In genomic region chr3:196821806-196822355, GRCh38 we compare ENCODE assay signal across 14 cellular contexts. TPM values are rescaled to one million over a fixed set of nuclear protein-coding genes. Genes with fewer than 3 reads are reported as not detected.
DNase-seq lines count a peak whose midpoint lies in the region; ATAC-seq and TF ChIP-seq lines count a peak whose summit lies in the region.
"Had no signal": no experiment of that assay in that cellular context is flagged by ENCODE, and none has a peak within 500 bp of the region (broad histone marks: within the 10 kb centered on the region; RNA-seq: fewer than 3 reads in every experiment).

No MANE protein-coding gene starts in this region.

- H2BK12ac ChIP-seq in neuronal stem cell (ENCODE audit: low read length), result no peak overlapping the region

- no peak for DNase-seq in activated T-cell treated with anti-CD3 and anti-CD28 coated beads, Interleukin-2, amount 50 U/mL, for 72 hours
- DNase-seq in activated T-cell treated with anti-CD3 and anti-CD28 coated beads, Interleukin-2, amount 50 U/mL, for 48 hours, result no peak
- peak; percentile 25 for DNase-seq in M059J (ENCODE audit: low read depth)
- DNase-seq in astrocyte of the hippocampus (ENCODE audit: low read depth, low spot score), result peak; percentile 96
- DNase-seq in endothelial cell (ENCODE audit: low spot score), result no peak
- DNase-seq in left ventricle myocardium inferior, result no peak
- no peak for DNase-seq in neuronal stem cell (ENCODE audit: low spot score)
- DNase-seq: C1 segment of cervical spinal cord; CD4-positive, alpha-beta memory T cell; DND-41; GDM1; HCEC 1CT had no signal

- peak overlapping the region; percentile 68 for H3K27ac Mint-ChIP-seq in activated T-cell treated with anti-CD3 and anti-CD28 coated beads, Interleukin-2, amount 50 U/mL, for 72 hours
- peak overlapping the region; percentile 48 for H3K27ac Mint-ChIP-seq in endothelial cell (ENCODE audit: unreplicated experiment)
- H3K27ac Mint-ChIP-seq: B cell had no signal

- no peak overlapping the region for H4K8ac ChIP-seq in neuronal stem cell (ENCODE audit: low read depth, low read length)

- H3K4ac ChIP-seq in neuronal stem cell (ENCODE audit: low read length), result no peak overlapping the region

- H3K27me3 ChIP-seq in left ventricle myocardium inferior (ENCODE audit: low read depth) (no peaks in the 10 kb centered on the region), neuronal stem cell (ENCODE audit: control insufficient read depth in 3 of 3, insufficient read depth in 3 of 3, low read depth in 1 of 3, low read length in 3 of 3) (no peaks in the 10 kb centered on the region)

- no peaks in the 10 kb centered on the region for H3K4me1 ChIP-seq in left ventricle myocardium inferior
- no peaks in the 10 kb centered on the region for H3K4me1 ChIP-seq in neuronal stem cell (ENCODE audit: control insufficient read depth in 2 of 2, insufficient read depth in 1 of 2, low read depth in 1 of 2, low read length in 2 of 2)

- H4K91ac ChIP-seq in neuronal stem cell (ENCODE audit: low read depth, low read length, poor library complexity), result no peak overlapping the region

- H2BK120ac ChIP-seq in neuronal stem cell (ENCODE audit: low read depth, low read length), result no peak overlapping the region

- intact Hi-C loops in left ventricle myocardium inferior (cut with micrococcal nuclease), result no loop called here

- no peaks in the 10 kb centered on the region for H3K4me1 Mint-ChIP-seq in activated T-cell treated with anti-CD3 and anti-CD28 coated beads, Interleukin-2, amount 50 U/mL, for 72 hours (ENCODE audit: low read depth)
- no peaks in the 10 kb centered on the region for H3K4me1 Mint-ChIP-seq in endothelial cell (ENCODE audit: unreplicated experiment)
- H3K4me1 Mint-ChIP-seq: B cell had no signal

- no peak overlapping the region for H3K27ac ChIP-seq in left ventricle myocardium inferior (replicated peaks)
- H3K27ac ChIP-seq in neuronal stem cell (replicated peaks; ENCODE audit: low read length), result no peak overlapping the region
- H3K27ac ChIP-seq: HL-60 had no signal

- no peak overlapping the region for H2AFZ ChIP-seq in neuronal stem cell (ENCODE audit: low read length)

- H3K9me3 ChIP-seq in left ventricle myocardium inferior (replicated peaks) (no peaks in the 10 kb centered on the region), neuronal stem cell (replicated peaks in 1 of 2; ENCODE audit: control insufficient read depth in 2 of 2, insufficient read depth in 1 of 2, low read depth in 1 of 2, low read length in 2 of 2) (no peaks in the 10 kb centered on the region)

- H2BK5ac ChIP-seq in neuronal stem cell (ENCODE audit: low read length), result no peak overlapping the region

- no peaks in the 10 kb centered on the region for H3K79me1 ChIP-seq in neuronal stem cell (ENCODE audit: low read depth, low read length)

- no peak overlapping the region for H2BK15ac ChIP-seq in neuronal stem cell (ENCODE audit: low read length)

- no peak overlapping the region for H3K9ac ChIP-seq in neuronal stem cell (ENCODE audit: low read depth, low read length, poor library complexity)

- no peaks in the 10 kb centered on the region for H3K9me3 Mint-ChIP-seq in activated T-cell treated with anti-CD3 and anti-CD28 coated beads, Interleukin-2, amount 50 U/mL, for 72 hours
- no peaks in the 10 kb centered on the region for H3K9me3 Mint-ChIP-seq in endothelial cell (ENCODE audit: unreplicated experiment)

- no peak overlapping the region for H3K23ac ChIP-seq in neuronal stem cell (ENCODE audit: low read depth, low read length, poor library complexity)

- TF ChIP-seq CTCF in endothelial cell (IDR thresholded peaks at IDR 0.05; ENCODE audit: unreplicated experiment), result no peak
- no peak for TF ChIP-seq CTCF in left ventricle myocardium inferior (IDR thresholded peaks at IDR 0.05; ENCODE audit: borderline replicate concordance)

- no peak overlapping the region for H3K14ac ChIP-seq in neuronal stem cell (ENCODE audit: low read length)

- no peak overlapping the region for H3K4me2 ChIP-seq in neuronal stem cell (ENCODE audit: insufficient read depth, low read length, poor library complexity, severe bottlenecking)

- WGBS in neuronal stem cell (ENCODE audit: extremely low coverage in 2 of 2, insufficient read length in 2 of 2, insufficient replicate concordance in 1 of 2), 2 donors, result no CpG with 5 or more reads among the region's 6 CpGs

- H3K36me3 Mint-ChIP-seq in activated T-cell treated with anti-CD3 and anti-CD28 coated beads, Interleukin-2, amount 50 U/mL, for 72 hours (ENCODE audit: insufficient read depth in 2 of 2), result peaks cover 2 to 27% of the 10 kb centered on the region in 2 donors
- H3K36me3 Mint-ChIP-seq in endothelial cell (ENCODE audit: low read depth, unreplicated experiment), result peaks cover 50% of the 10 kb centered on the region

- ATAC-seq in activated T-cell treated with anti-CD3 and anti-CD28 coated beads, Interleukin-2, amount 50 U/mL, for 72 hours (replicated peaks in 1 of 2), result no peak

- H2AK5ac ChIP-seq in neuronal stem cell (ENCODE audit: low read depth, low read length), result no peak overlapping the region

- H3K4me3 Mint-ChIP-seq in activated T-cell treated with anti-CD3 and anti-CD28 coated beads, Interleukin-2, amount 50 U/mL, for 72 hours, result no peak overlapping the region
- H3K4me3 Mint-ChIP-seq in endothelial cell (ENCODE audit: unreplicated experiment), result peak overlapping the region; percentile 74
- H3K4me3 Mint-ChIP-seq: B cell; CD4-positive, alpha-beta memory T cell had no signal

- peaks cover 96% of the 10 kb centered on the region for H3K36me3 ChIP-seq in left ventricle myocardium inferior
- H3K36me3 ChIP-seq in neuronal stem cell (replicated peaks in 1 of 2; ENCODE audit: control insufficient read depth in 2 of 2, insufficient read depth in 2 of 2, low read length in 2 of 2), result peaks cover 30 to 96% of the 10 kb centered on the region in 2 donors

- no peaks in the 10 kb centered on the region for H3K27me3 Mint-ChIP-seq in activated T-cell treated with anti-CD3 and anti-CD28 coated beads, Interleukin-2, amount 50 U/mL, for 72 hours (ENCODE audit: low read depth)
- peaks cover 7% of the 10 kb centered on the region for H3K27me3 Mint-ChIP-seq in endothelial cell (ENCODE audit: unreplicated experiment)
- H3K27me3 Mint-ChIP-seq: B cell; CD4-positive, alpha-beta memory T cell had no signal

- no peak overlapping the region for H3K18ac ChIP-seq in neuronal stem cell (ENCODE audit: low read length)

- no peak overlapping the region for H3K4me3 ChIP-seq in left ventricle myocardium inferior
- H3K4me3 ChIP-seq in neuronal stem cell (ENCODE audit: low read length in 2 of 2), result no peak overlapping the region

RNA-seq across cellular contexts. Expression of gene SENP5, which starts 45.8 kb away (rescaled TPM):
- 10 to 100 TPM; 33.7 to 38.6 TPM for total RNA-seq in activated T-cell treated with anti-CD3 and anti-CD28 coated beads, Interleukin-2, amount 50 U/mL, for 72 hours
- 39.3 and 62.4 TPM in 2 replicates for total RNA-seq in M059J (2014; rRNA removed; shearing (Covaris generic))
- 38.1 TPM for total RNA-seq in endothelial cell (ENCODE audit: unreplicated experiment)
- 16.7 TPM for total RNA-seq in left ventricle myocardium inferior
- 28.8 TPM for polyA plus RNA-seq in neuronal stem cell (2013, experiment 1 of 2)
- 29.3 TPM for polyA plus RNA-seq in neuronal stem cell (2013, experiment 2 of 2)

Comparison
In these comparisons a context has a peak if more than half of its experiments do, and no peak if none do; other contexts are left out.
1. DNase-seq: peak in M059J (single experiment) and astrocyte of the hippocampus (single experiment); none in activated T-cell treated with anti-CD3 and anti-CD28 coated beads, Interleukin-2, amount 50 U/mL, for 72 hours (0 of 2), activated T-cell treated with anti-CD3 and anti-CD28 coated beads, Interleukin-2, amount 50 U/mL, for 48 hours (0 of 2), endothelial cell (single experiment), left ventricle myocardium inferior (single experiment) and neuronal stem cell (single experiment).